ENCODE assay signal across 30 cellular contexts in genomic region chr11:110966131-110966530, GRCh38.
"Had no signal": no experiment of that assay in that cellular context is flagged by ENCODE, and none has a peak within 500 bp of the region (broad histone marks: within the 10 kb centered on the region; RNA-seq: fewer than 3 reads in every experiment).

No MANE protein-coding gene starts in this region.

- H3K27me3 ChIP-seq: brain microvascular endothelial cell, neutrophil, thyroid gland, upper lobe of right lung had no signal

- H3K4me3 ChIP-seq: heart right ventricle, smooth muscle cell, thyroid gland, upper lobe of right lung had no signal

- H3K4me1 ChIP-seq: foreskin keratinocyte, heart right ventricle, thyroid gland, upper lobe of right lung had no signal

- H3K9me3 ChIP-seq: heart right ventricle, neutrophil, thyroid gland, upper lobe of right lung had no signal

- H3K36me3 ChIP-seq: brain microvascular endothelial cell, heart right ventricle, neutrophil, thyroid gland, upper lobe of right lung had no signal

- DNase-seq: activated CD4-positive, alpha-beta memory T cell treated with anti-CD3 and anti-CD28 coated beads for 36 hours; activated CD4-positive, alpha-beta T cell treated with anti-CD3 and anti-CD28 coated beads, Interleukin-2, amount 10 ng/mL, durations not matched to agents 24 days and 14 days; activated CD4-positive, CD25-positive, alpha-beta regulatory T cell treated with anti-CD3 and anti-CD28 coated beads, Interleukin-2, amount 50 U/mL, for 72 hours; activated CD8-positive, alpha-beta memory T cell treated with anti-CD3 and anti-CD28 coated beads, Interleukin-2, amount 50 U/mL, for 48 hours; activated gamma-delta T cell; activated naive CD4-positive, alpha-beta T cell treated with anti-CD3 and anti-CD28 coated beads, Interleukin-2, amount 10 ng/mL, durations not matched to agents 7 days and 5 days; activated T-cell treated with anti-CD3 and anti-CD28 coated beads, Interleukin-2, amount 50 U/mL, for 24 hours; amniotic stem cell; brain microvascular endothelial cell; caudate nucleus; cortex of kidney; effector memory CD8-positive, alpha-beta T cell; erythroblast; foreskin keratinocyte; heart right ventricle; naive B cell; nephron progenitor cell; stimulated activated CD4-positive, alpha-beta T cell treated with anti-CD3 and anti-CD28 coated beads, Interleukin-1b, Interleukin-23, amount 100 ng/mL, for 48 hours; stimulated activated CD4-positive, alpha-beta T cell treated with anti-CD3 and anti-CD28 coated beads, Interleukin-4, amount 100 ng/mL, for 4 hours; stimulated activated CD8-positive, alpha-beta memory T cell treated with anti-CD3 and anti-CD28 coated beads, Interleukin-4, amount 100 ng/mL, for 48 hours; stimulated activated naive CD8-positive, alpha-beta T cell treated with anti-CD3 and anti-CD28 coated beads, Interleukin-15, amount 100 ng/mL, for 72 hours; substantia nigra; T-helper 9 cell; thyroid gland; upper lobe of right lung had no signal

- ATAC-seq: effector memory CD8-positive, alpha-beta T cell; foreskin keratinocyte; left lobe of liver; sciatic nerve; stimulated activated memory B cell treated with anti-CD40 and anti-IgM and Interleukin-4, amounts not matched to agents 10 μg/mL and 1 μg/mL and 100 μg/mL, for 72 hours; stimulated activated naive CD8-positive, alpha-beta T cell treated with anti-CD3 and anti-CD28 coated beads, Interleukin-15, amount 100 ng/mL, for 72 hours; upper lobe of right lung had no signal

- H3K27ac ChIP-seq: brain microvascular endothelial cell, foreskin keratinocyte, heart right ventricle, neutrophil, thyroid gland, upper lobe of right lung had no signal
